Comparison of ENCODE assay signal across 27 cellular contexts in genomic region chrX:96480081-96480480, GRCh38.
DNase-seq lines count a peak whose midpoint lies in the region; ATAC-seq, FAIRE-seq and TF ChIP-seq lines count a peak whose summit lies in the region.
"Had no signal": no experiment of that assay in that cellular context is flagged by ENCODE, and none has a peak within 500 bp of the region (broad histone marks: within the 10 kb centered on the region; RNA-seq: fewer than 3 reads in every experiment).

No MANE protein-coding gene starts in this region.

- no peak overlapping the region for H3K4me3 Mint-ChIP-seq in stimulated activated naive B cell treated with anti-CD40 and anti-IgM and Interleukin-4, amounts not matched to agents 10 μg/mL and 1 μg/mL and 100 μg/mL, for 72 hours
- H3K4me3 Mint-ChIP-seq: CD4-positive, alpha-beta T cell; naive thymus-derived CD8-positive, alpha-beta T cell; T-helper 17 cell had no signal

- intact Hi-C loops in kidney (cut with DNase I) = no loop called here

- no peaks in the 10 kb centered on the region for H3K27me3 Mint-ChIP-seq in stimulated activated naive B cell treated with anti-CD40 and anti-IgM and Interleukin-4, amounts not matched to agents 10 μg/mL and 1 μg/mL and 100 μg/mL, for 72 hours
- H3K27me3 Mint-ChIP-seq: CD4-positive, alpha-beta T cell had no signal

- CTCF ChIA-PET in AG04450 (lab: Charles Lee) = no interaction called here

- no peak for ATAC-seq in stimulated activated naive B cell treated with anti-CD40 and anti-IgM and Interleukin-4, amounts not matched to agents 10 μg/mL and 1 μg/mL and 100 μg/mL, for 72 hours (replicated peaks)
- no peak for ATAC-seq in GM21515 (IDR thresholded peaks at IDR 0.05; ENCODE audit: unreplicated experiment)
- ATAC-seq: naive thymus-derived CD8-positive, alpha-beta T cell; T-helper 17 cell had no signal

- H3K9me3 Mint-ChIP-seq in stimulated activated naive B cell treated with anti-CD40 and anti-IgM and Interleukin-4, amounts not matched to agents 10 μg/mL and 1 μg/mL and 100 μg/mL, for 72 hours = no peaks in the 10 kb centered on the region
- H3K9me3 Mint-ChIP-seq: CD4-positive, alpha-beta T cell had no signal

- no peak for FAIRE-seq in kidney (lab: Jason Lieb, UNC)
- FAIRE-seq: HTR-8/SVneo, keratinocyte, small intestine had no signal

- H3K4me3 ChIP-seq in AG04450 (ENCODE audit: low read depth, low read length) = no peak overlapping the region
- no peak overlapping the region for H3K4me3 ChIP-seq in brain microvascular endothelial cell (ENCODE audit: low read depth, low read length)
- no peak overlapping the region for H3K4me3 ChIP-seq in kidney (ENCODE audit: low read length in 2 of 2)
- H3K4me3 ChIP-seq: adrenal gland had no signal

- no peaks in the 10 kb centered on the region for H3K9me3 ChIP-seq in AG04450 (ENCODE audit: control insufficient read depth, insufficient read depth, low read length)
- H3K9me3 ChIP-seq in kidney (ENCODE audit: control insufficient read depth in 1 of 2, low read length in 2 of 2) = no peaks in the 10 kb centered on the region
- H3K9me3 ChIP-seq: adrenal gland had no signal

- H3K27ac Mint-ChIP-seq in stimulated activated naive B cell treated with anti-CD40 and anti-IgM and Interleukin-4, amounts not matched to agents 10 μg/mL and 1 μg/mL and 100 μg/mL, for 72 hours = no peak overlapping the region
- H3K27ac Mint-ChIP-seq: CD4-positive, alpha-beta T cell; naive thymus-derived CD8-positive, alpha-beta T cell; T-helper 17 cell had no signal

- no peaks in the 10 kb centered on the region for H3K36me3 Mint-ChIP-seq in stimulated activated naive B cell treated with anti-CD40 and anti-IgM and Interleukin-4, amounts not matched to agents 10 μg/mL and 1 μg/mL and 100 μg/mL, for 72 hours
- H3K36me3 Mint-ChIP-seq: naive thymus-derived CD8-positive, alpha-beta T cell had no signal

- POLR2A ChIA-PET in AG04450 (lab: Yijun Ruan, JAX) = no interaction called here

- H3K27ac ChIP-seq in AG04450 (ENCODE audit: low read depth, low read length) (no peak overlapping the region), brain microvascular endothelial cell (no peak overlapping the region), kidney (ENCODE audit: low read depth in 2 of 2, low read length in 2 of 2) (no peak overlapping the region)
- H3K27ac ChIP-seq: adrenal gland, VCaP had no signal

- H3K36me3 ChIP-seq in brain microvascular endothelial cell (replicated peaks) = no peaks in the 10 kb centered on the region
- no peaks in the 10 kb centered on the region for H3K36me3 ChIP-seq in kidney (ENCODE audit: control insufficient read depth in 1 of 2, insufficient read depth in 2 of 2, low read length in 2 of 2)
- H3K36me3 ChIP-seq: adrenal gland had no signal

- H3K9ac ChIP-seq in kidney (ENCODE audit: low read length in 2 of 2) = no peak overlapping the region

- no peak for TF ChIP-seq CTCF in AG04450 (IDR thresholded peaks at IDR 0.05; ENCODE audit: low read depth, low read length)
- TF ChIP-seq CTCF in brain microvascular endothelial cell (IDR thresholded peaks at IDR 0.05; ENCODE audit: low read depth, low read length, missing control alignments) = no peak
- no peak for TF ChIP-seq CTCF in kidney (IDR thresholded peaks at IDR 0.05; ENCODE audit: borderline replicate concordance, extremely low read depth, insufficient read depth)

- no peaks in the 10 kb centered on the region for H3K4me1 ChIP-seq in kidney (ENCODE audit: control insufficient read depth in 1 of 2, insufficient read depth in 1 of 2, low read depth in 1 of 2, low read length in 2 of 2)
- H3K4me1 ChIP-seq: adrenal gland had no signal

- in situ Hi-C loops in brain microvascular endothelial cell (cut with HindIII; ENCODE audit: low pct_ligation_motif_present, low sequenced_read_pairs) = no loop called here

- H3K27me3 ChIP-seq in AG04450 (ENCODE audit: control insufficient read depth, insufficient read depth, low read length) (no peaks in the 10 kb centered on the region), brain microvascular endothelial cell (replicated peaks) (no peaks in the 10 kb centered on the region)

- H3K4me1 Mint-ChIP-seq in stimulated activated naive B cell treated with anti-CD40 and anti-IgM and Interleukin-4, amounts not matched to agents 10 μg/mL and 1 μg/mL and 100 μg/mL, for 72 hours = no peaks in the 10 kb centered on the region
- H3K4me1 Mint-ChIP-seq: naive thymus-derived CD8-positive, alpha-beta T cell; T-helper 17 cell had no signal

- DNase-seq in AG04450 (ENCODE audit: low read depth, low spot score) (peak; percentile 7), HS-5 (ENCODE audit: low read depth) (peak; percentile 45), brain microvascular endothelial cell (peak; percentile 51), iris pigment epithelial cell (ENCODE audit: low read depth) (peak; percentile 69), kidney (no peak), 8988T (no peak)
- no peak for DNase-seq in stimulated activated naive B cell treated with anti-CD40 and anti-IgM and Interleukin-4, amounts not matched to agents 10 μg/mL and 1 μg/mL and 100 μg/mL, for 72 hours
- DNase-seq: activated CD4-positive, alpha-beta T cell treated with anti-CD3 and anti-CD28 coated beads, Interleukin-2, amount 50 U/mL, for 1 hour; activated CD8-positive, alpha-beta memory T cell treated with anti-CD3 and anti-CD28 coated beads, Interleukin-2, amount 50 U/mL, for 48 hours; activated effector memory CD4-positive, alpha-beta T cell treated with anti-CD3 and anti-CD28 coated beads, Interleukin-2, amount 50 U/mL, for 16 hours; adrenal gland; CD4-positive, alpha-beta T cell; effector memory CD4-positive, alpha-beta T cell; hippocampal formation; Karpas-422; naive thymus-derived CD8-positive, alpha-beta T cell; NCI-H1417; NCI-H2171; posterior cingulate gyrus; SIG-M5; small intestine; stimulated activated CD4-positive, alpha-beta T cell treated with anti-CD3 and anti-CD28 coated beads, Interleukin-4, amount 100 ng/mL, for 1 hour; T-helper 17 cell had no signal

Comparison
In these comparisons a context has a peak if more than half of its experiments do, and no peak if none do; other contexts are left out.
1. DNase-seq: peak in AG04450 (single experiment), HS-5 (single experiment), brain microvascular endothelial cell (single experiment) and iris pigment epithelial cell (single experiment); none in kidney (single experiment), 8988T (single experiment) and stimulated activated naive B cell treated with anti-CD40 and anti-IgM and Interleukin-4, amounts not matched to agents 10 μg/mL and 1 μg/mL and 100 μg/mL, for 72 hours (single experiment).